In the genomic region with DNA sequence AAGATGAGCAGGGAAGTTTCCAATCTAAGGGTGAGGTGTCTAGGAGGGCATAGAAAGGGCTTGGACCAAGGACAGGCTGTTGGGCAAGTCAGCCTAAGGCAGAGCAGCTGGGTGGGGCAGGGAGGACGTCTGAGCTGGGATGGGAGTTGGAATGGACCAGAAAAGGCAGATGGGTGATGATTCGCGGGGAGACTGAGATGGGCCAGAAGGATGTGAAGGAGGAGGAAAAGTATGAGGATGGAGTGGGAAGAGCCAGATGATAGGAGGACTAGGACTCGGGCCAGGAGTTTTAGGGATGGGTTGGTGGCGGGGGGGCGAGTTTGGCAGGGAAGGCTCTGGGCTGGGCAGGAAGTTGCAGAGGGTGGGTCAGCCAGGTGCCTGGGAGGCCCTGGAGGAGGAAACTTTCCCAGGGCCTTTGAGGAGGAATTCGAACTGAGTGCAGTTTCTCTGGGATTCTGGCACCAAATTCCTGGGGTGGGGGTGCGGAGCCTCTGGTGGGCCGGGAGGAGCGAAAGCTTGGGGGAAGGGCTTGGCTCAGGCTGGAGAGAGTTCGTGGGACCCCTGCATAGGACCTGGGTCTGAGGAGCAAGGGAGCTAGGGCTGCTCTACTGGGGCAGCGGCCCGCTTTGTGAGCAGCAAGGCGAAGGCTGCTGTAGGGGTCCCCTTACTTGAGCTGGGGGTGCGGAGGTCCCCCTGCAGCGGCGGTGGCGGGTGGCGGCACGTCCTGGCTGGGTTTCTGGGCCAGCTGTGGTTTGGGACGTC, we compare ENCODE assay signal across 10 cellular contexts. TPM values are rescaled to one million over a fixed set of nuclear protein-coding genes. Genes with fewer than 3 reads are reported as not detected.
DNase-seq lines count a peak whose midpoint lies in the region; ATAC-seq and TF ChIP-seq lines count a peak whose summit lies in the region.
"Had no signal": no experiment of that assay in that cellular context is flagged by ENCODE, and none has a peak within 500 bp of the region (broad histone marks: within the 10 kb centered on the region; RNA-seq: fewer than 3 reads in every experiment).

No MANE protein-coding gene starts in this region.

- no peak for TF ChIP-seq CTCF in SK-N-SH (IDR thresholded peaks at IDR 0.05)
- TF ChIP-seq CTCF in lower lobe of right lung (IDR thresholded peaks at IDR 0.05), result no peak
- TF ChIP-seq CTCF in tibial nerve (IDR thresholded peaks at IDR 0.05), result no peak

- H3K36me3 ChIP-seq in SK-N-SH (replicated peaks in 1 of 2; ENCODE audit: control insufficient read depth in 1 of 2, insufficient read depth in 2 of 2, low read length in 1 of 2), result peaks cover 0 to 9% of the 10 kb centered on the region in 2 experiments
- peaks cover 30% of the 10 kb centered on the region for H3K36me3 ChIP-seq in lower lobe of right lung
- H3K36me3 ChIP-seq in tibial nerve, result peaks cover 0 to 36% (median 0%) of the 10 kb centered on the region in 3 donors

- no peaks in the 10 kb centered on the region for H4K20me1 ChIP-seq in SK-N-SH (ENCODE audit: insufficient read depth)

- 45% methylated on average over 16 of the region's 21 CpGs for WGBS in SK-N-SH (ENCODE audit: low lambda C conversion rate)
- WGBS in tibial nerve, 2 donors, result 15 to 27% methylated on average over 7 to 21 of the region's 21 CpGs

- H3K9me2 ChIP-seq in SK-N-SH, result no peaks in the 10 kb centered on the region

- no peak overlapping the region for H2AFZ ChIP-seq in SK-N-SH (ENCODE audit: low read depth)

- H3K4me2 ChIP-seq in SK-N-SH, result no peak overlapping the region

- CTCF ChIA-PET in SK-N-SH (lab: Yijun Ruan, JAX), result no interaction called here

- DNase-seq in SK-N-SH, result no peak
- peak; percentile 74 for DNase-seq in ecto neural progenitor cell (ENCODE audit: low spot score)
- DNase-seq in lower lobe of right lung, result no peak
- peak; percentile 34 to 43 for DNase-seq in tibial nerve (ENCODE audit: low spot score in 2 of 2)
- no peak for DNase-seq in stimulated activated CD8-positive, alpha-beta memory T cell treated with anti-CD3 and anti-CD28 coated beads, Interleukin-4, amount 100 ng/mL, for 48 hours
- no peak for DNase-seq in kidney glomerular epithelial cell (lab: John Stamatoyannopoulos, UW)
- DNase-seq: hypothalamus, NCI-H1092 treated with DMSO at 0.1 percent for 48 hours had no signal

- intact Hi-C loops in lower lobe of right lung (cut with DNase I), result no loop called here

- H3K4me1 ChIP-seq in SK-N-SH (ENCODE audit: control insufficient read depth in 1 of 2, insufficient read depth in 2 of 2, low read depth in 1 of 2, low read length in 1 of 2) (no peaks in the 10 kb centered on the region), lower lobe of right lung (peaks cover 3% of the 10 kb centered on the region), tibial nerve (peaks cover 0 to 19% (median 0%) of the 10 kb centered on the region in 4 donors)

- H3K27me3 ChIP-seq in SK-N-SH (ENCODE audit: insufficient read depth) (no peaks in the 10 kb centered on the region), lower lobe of right lung (ENCODE audit: low read depth) (no peaks in the 10 kb centered on the region), tibial nerve (no peaks in the 10 kb centered on the region)

- H3F3A ChIP-seq in SK-N-SH (replicated peaks; ENCODE audit: insufficient read depth), result peaks cover 3% of the 10 kb centered on the region

- H3K27ac ChIP-seq in SK-N-SH (ENCODE audit: low read depth in 2 of 2, low read length in 1 of 2), result no peak overlapping the region
- peak overlapping the region; percentile 60 for H3K27ac ChIP-seq in lower lobe of right lung
- peak overlapping the region; percentile 67 to 89 (median 83) for H3K27ac ChIP-seq in tibial nerve

- TF ChIP-seq RAD21 in SK-N-SH (IDR thresholded peaks at IDR 0.05; ENCODE audit: low read length), result no peak

- ATAC-seq in SK-N-SH treated with all-trans-retinoic acid at 6 μM for 48 hours, result peak; percentile 32
- peak; percentile 8 to 38 for ATAC-seq in lower lobe of right lung
- no peak for ATAC-seq in GM19467 (IDR thresholded peaks at IDR 0.05; ENCODE audit: unreplicated experiment)

- POLR2A ChIA-PET in SK-N-SH (lab: Yijun Ruan, JAX), result no interaction called here

- H3K9me3 ChIP-seq in SK-N-SH (no peaks in the 10 kb centered on the region), lower lobe of right lung (no peaks in the 10 kb centered on the region), tibial nerve (no peaks in the 10 kb centered on the region)

- TF ChIP-seq EP300 in SK-N-SH (IDR thresholded peaks at IDR 0.05; ENCODE audit: borderline replicate concordance in 1 of 2, low read depth in 1 of 2, low read length in 1 of 2) (no peak), tibial nerve (IDR thresholded peaks at IDR 0.05) (peak in 1 of 2 donors; percentile 18)

- TF ChIP-seq POLR2A in tibial nerve (IDR thresholded peaks at IDR 0.05), result no peak

- no peaks in the 10 kb centered on the region for H3K79me2 ChIP-seq in SK-N-SH (ENCODE audit: insufficient read depth)

- no peak overlapping the region for H3K9ac ChIP-seq in SK-N-SH

- H3K4me3 ChIP-seq in SK-N-SH (ENCODE audit: low read depth in 2 of 2, low read length in 1 of 2) (no peak overlapping the region), lower lobe of right lung (peak overlapping the region; percentile 27), tibial nerve (peak overlapping the region; percentile 15 to 49 (median 20))

TF ChIP-seq in SK-N-SH treated with all-trans-retinoic acid at 6 μM for 48 hours, 23 proteins besides CTCF, POLR2A, EP300 and RAD21 (continues in another document):
- TF ChIP-seq BACH2 (CRISPR knock-in tag; IDR thresholded peaks at IDR 0.05; ENCODE audit: borderline replicate concordance) (no peak), TSHZ2 (CRISPR knock-in tag; IDR thresholded peaks at IDR 0.05) (no peak)

TF ChIP-seq in SK-N-SH, 30 proteins besides CTCF, POLR2A, EP300 and RAD21 (continues in another document):
- TF ChIP-seq CHD2 (IDR thresholded peaks at IDR 0.05; ENCODE audit: low read length, partially characterized antibody) (no peak), ELF1 (IDR thresholded peaks at IDR 0.05) (no peak), NFIC (IDR thresholded peaks at IDR 0.05; ENCODE audit: borderline replicate concordance) (no peak), RFX5 (IDR thresholded peaks at IDR 0.05; ENCODE audit: low read length) (no peak), RCOR1 (IDR thresholded peaks at IDR 0.05; ENCODE audit: low read length) (no peak), JUND (IDR thresholded peaks at IDR 0.05) (no peak), SMC3 (IDR thresholded peaks at IDR 0.05; ENCODE audit: low read depth, low read length) (no peak), POLR2AphosphoS5 (IDR thresholded peaks at IDR 0.05; ENCODE audit: low read depth, low read length) (no peak), MXI1 (IDR thresholded peaks at IDR 0.05; ENCODE audit: low read depth, low read length) (no peak), TAF1 (IDR thresholded peaks at IDR 0.05; ENCODE audit: borderline replicate concordance, low read depth, low read length) (no peak), TEAD4 (IDR thresholded peaks at IDR 0.05; ENCODE audit: borderline replicate concordance, insufficient read depth) (no peak), YY1 (IDR thresholded peaks at IDR 0.05; ENCODE audit: low read depth) (no peak), NRF1 (IDR thresholded peaks at IDR 0.05; ENCODE audit: low read depth, low read length) (no peak), SIN3A (IDR thresholded peaks at IDR 0.05; ENCODE audit: borderline replicate concordance, low read depth, low read length) (no peak)
- TF ChIP-seq, protein P1, sequence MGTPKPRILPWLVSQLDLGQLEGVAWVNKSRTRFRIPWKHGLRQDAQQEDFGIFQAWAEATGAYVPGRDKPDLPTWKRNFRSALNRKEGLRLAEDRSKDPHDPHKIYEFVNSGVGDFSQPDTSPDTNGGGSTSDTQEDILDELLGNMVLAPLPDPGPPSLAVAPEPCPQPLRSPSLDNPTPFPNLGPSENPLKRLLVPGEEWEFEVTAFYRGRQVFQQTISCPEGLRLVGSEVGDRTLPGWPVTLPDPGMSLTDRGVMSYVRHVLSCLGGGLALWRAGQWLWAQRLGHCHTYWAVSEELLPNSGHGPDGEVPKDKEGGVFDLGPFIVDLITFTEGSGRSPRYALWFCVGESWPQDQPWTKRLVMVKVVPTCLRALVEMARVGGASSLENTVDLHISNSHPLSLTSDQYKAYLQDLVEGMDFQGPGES (IDR thresholded peaks at IDR 0.05; ENCODE audit: low read depth, low read length), result no peak

RNA-seq across cellular contexts. Expression of gene TIMP1, which starts 8.7 kb away (rescaled TPM):
- polyA plus RNA-seq in SK-N-SH (2012; rRNA removed), result 261 and 323 TPM in 2 replicates
- 144 and 197 TPM in 2 replicates for polyA plus RNA-seq in SK-N-SH (2012; cell fraction: cytosol; rRNA removed)
- polyA plus RNA-seq in SK-N-SH (2012; cell fraction: nucleus; rRNA removed), result 122 and 175 TPM in 2 replicates
- 189 TPM for total RNA-seq in lower lobe of right lung
- 100 to 1,000 TPM; 133 to 621 (median 176) TPM for total RNA-seq in tibial nerve

RNA-seq across cellular contexts. Expression of gene ARAF, which starts 12.5 kb away (rescaled TPM):
- polyA plus RNA-seq in SK-N-SH (2012; rRNA removed), result 43.7 and 48.6 TPM in 2 replicates
- 25.0 and 31.0 TPM in 2 replicates for polyA plus RNA-seq in SK-N-SH (2012; cell fraction: cytosol; rRNA removed)
- polyA plus RNA-seq in SK-N-SH (2012; cell fraction: nucleus; rRNA removed), result 113 and 127 TPM in 2 replicates
- total RNA-seq in lower lobe of right lung, result 90.1 TPM
- 10 to 100 TPM; 34.1 to 61.2 (median 40.8) TPM for total RNA-seq in tibial nerve

RNA-seq across cellular contexts. Expression of gene SYN1, which starts 46.1 kb away (rescaled TPM):
- polyA plus RNA-seq in SK-N-SH (2012; rRNA removed), result 0.02 and 0.08 TPM in 2 replicates
- polyA plus RNA-seq in SK-N-SH (2012; cell fraction: cytosol; rRNA removed), result 0.10 and 0.14 TPM in 2 replicates
- polyA plus RNA-seq in SK-N-SH (2012; cell fraction: nucleus; rRNA removed), result 0.05 and 0.12 TPM in 2 replicates
- total RNA-seq in lower lobe of right lung (0.44 TPM), tibial nerve (1 to 10 TPM in 1 of 4 donors, under 1 TPM in 1, not detected in 2; 0.42 to 1.2 TPM)

RNA-seq across cellular contexts. Expression of gene CFP, which starts 56.2 kb away (rescaled TPM):
- polyA plus RNA-seq in SK-N-SH (2012; rRNA removed), result 0.03 and 0.19 TPM in 2 replicates
- 0.01 and 0.03 TPM in 2 replicates for polyA plus RNA-seq in SK-N-SH (2012; cell fraction: cytosol; rRNA removed)
- 0.89 and 1.1 TPM in 2 replicates for polyA plus RNA-seq in SK-N-SH (2012; cell fraction: nucleus; rRNA removed)
- total RNA-seq in lower lobe of right lung (24.8 TPM), tibial nerve (10 to 100 TPM in 3 of 4 donors, 1 to 10 TPM in 1; 2.2 to 15.6 (median 12.1) TPM)

Comparison
In these comparisons a context has a peak if more than half of its experiments do, and no peak if none do; other contexts are left out.
1. DNase-seq: peak in ecto neural progenitor cell (single experiment) and tibial nerve (2 of 2); none in SK-N-SH (single experiment), lower lobe of right lung (single experiment), stimulated activated CD8-positive, alpha-beta memory T cell treated with anti-CD3 and anti-CD28 coated beads, Interleukin-4, amount 100 ng/mL, for 48 hours (single experiment) and kidney glomerular epithelial cell (single experiment).
2. H3K27ac ChIP-seq: peak in lower lobe of right lung (single experiment) and tibial nerve (4 of 4); none in SK-N-SH (0 of 2).
3. H3K4me3 ChIP-seq: peak in lower lobe of right lung (single experiment) and tibial nerve (4 of 4); none in SK-N-SH (0 of 2).